Comparison of ENCODE assay signal across 21 cellular contexts in the genomic region with DNA sequence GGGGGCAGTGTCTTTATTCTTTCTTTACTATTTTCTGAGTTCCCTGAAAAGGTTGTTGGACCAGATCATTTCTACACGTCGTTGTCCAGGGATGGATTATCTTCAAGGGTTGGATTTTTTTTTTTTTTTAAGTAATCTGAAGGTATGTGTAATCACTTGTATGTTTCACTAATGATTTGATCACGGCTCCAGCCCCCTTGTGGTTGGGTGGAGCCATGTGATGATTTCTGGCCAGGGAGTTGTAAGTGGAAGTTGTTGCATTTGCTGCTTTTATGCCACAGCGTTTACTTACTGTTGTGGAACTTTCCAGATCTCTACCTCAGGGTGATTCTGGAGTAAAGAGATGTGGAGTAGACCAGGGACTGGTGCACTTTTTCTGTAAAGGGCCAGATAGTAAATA.
DNase-seq lines count a peak whose midpoint lies in the region; ATAC-seq and TF ChIP-seq lines count a peak whose summit lies in the region.
"Had no signal": no experiment of that assay in that cellular context is flagged by ENCODE, and none has a peak within 500 bp of the region (broad histone marks: within the 10 kb centered on the region; RNA-seq: fewer than 3 reads in every experiment).

No MANE protein-coding gene starts in this region.

- ATAC-seq in GM21825 (IDR thresholded peaks at IDR 0.05; ENCODE audit: unreplicated experiment) = no peak
- no peak for ATAC-seq in HG02623 (IDR thresholded peaks at IDR 0.05; ENCODE audit: unreplicated experiment)
- ATAC-seq: natural killer cell, Panc1 had no signal

- peaks cover 38% of the 10 kb centered on the region for H3K4me1 Mint-ChIP-seq in nephron progenitor cell
- H3K4me1 Mint-ChIP-seq: memory B cell, natural killer cell had no signal

- CTCF ChIA-PET in A673 (lab: Charles Lee) = no interaction called here

- H3K27me3 ChIP-seq in A673 (replicated peaks; ENCODE audit: insufficient read depth, low read depth, low read length, poor library complexity) (peaks cover 6% of the 10 kb centered on the region), H7 (ENCODE audit: control insufficient read depth, insufficient read depth, low read length) (no peaks in the 10 kb centered on the region)
- H3K27me3 ChIP-seq: brain microvascular endothelial cell had no signal

- H3K27ac Mint-ChIP-seq in nephron progenitor cell = no peak overlapping the region
- H3K27ac Mint-ChIP-seq: activated T-helper 2 cell treated with anti-CD3 and anti-CD28 coated beads, Interferon-gamma antibody, Interleukin-2, Interleukin-4, amounts not matched to agents 10 μg/mL and 5 μg/mL and 100 μg/mL, durations not matched to agents 14 hours and 24 hours and 36 hours; memory B cell; natural killer cell had no signal

- peaks cover 5% of the 10 kb centered on the region for H3K36me3 Mint-ChIP-seq in nephron progenitor cell (ENCODE audit: low read depth)
- H3K36me3 Mint-ChIP-seq: natural killer cell had no signal

- no peaks in the 10 kb centered on the region for H3K4me1 ChIP-seq in A673 (ENCODE audit: insufficient read depth, low read length, poor library complexity, severe bottlenecking)
- H3K4me1 ChIP-seq: prostate gland had no signal

- intact Hi-C loops in A673 (cut with micrococcal nuclease; ENCODE audit: unreplicated experiment) = no loop called here

- H3K27ac ChIP-seq in A673 (ENCODE audit: low read depth, low read length, poor library complexity, severe bottlenecking) = no peak overlapping the region
- peak overlapping the region; percentile 91 for H3K27ac ChIP-seq in angular gyrus (ENCODE audit: low read depth, low read length)
- H3K27ac ChIP-seq: brain microvascular endothelial cell, KMS-11, prostate gland had no signal

- TF ChIP-seq CTCF in A673 (conservative IDR thresholded peaks at IDR 0.05; ENCODE audit: low read depth, low read length) (0 out of 2 replicates have a peak, but pooled peaks have one; percentile 22), nephron progenitor cell (IDR thresholded peaks at IDR 0.05) (peak; percentile 29)

- no peaks in the 10 kb centered on the region for H3K36me3 ChIP-seq in A673 (ENCODE audit: insufficient read depth, low read length, poor library complexity, severe bottlenecking)
- H3K36me3 ChIP-seq in H7 (replicated peaks; ENCODE audit: control insufficient read depth, insufficient read depth, low read length) = no peaks in the 10 kb centered on the region
- H3K36me3 ChIP-seq: brain microvascular endothelial cell, prostate gland had no signal

- BruUV-seq in A673 (replicated peaks; lab: Mats Ljungman, UMichigan) = no TSS peak

- H3K4me3 Mint-ChIP-seq in nephron progenitor cell = no peak overlapping the region
- H3K4me3 Mint-ChIP-seq: memory B cell, natural killer cell had no signal

- H3K9me3 ChIP-seq in A673 (ENCODE audit: low read depth, low read length, poor library complexity, severe bottlenecking) = no peaks in the 10 kb centered on the region
- H3K9me3 ChIP-seq: prostate gland had no signal

- POLR2A ChIA-PET in A673 (lab: Charles Lee; ENCODE audit: low non-redundant PET) = no interaction called here

- no peak for DNase-seq in A673 (ENCODE audit: low spot score)
- peak; percentile 47 for DNase-seq in H7
- no peak for DNase-seq in nephron progenitor cell
- no peak for DNase-seq in NK-92 treated with Interleukin-12 subunit alpha and Interleukin-12 subunit beta, amount 100 ng/mL, for 24 hours (lab: John Stamatoyannopoulos, UW)
- no peak for DNase-seq in activated T-cell treated with anti-CD3 and anti-CD28 coated beads, Interleukin-2, amount 50 U/mL, for 48 hours
- DNase-seq: ACHN; brain microvascular endothelial cell; cortex of kidney; foreskin fibroblast; natural killer cell; NCI-H774; small intestine; stimulated activated CD4-positive, alpha-beta T cell treated with anti-CD3 and anti-CD28 coated beads, Interleukin-4, amount 100 ng/mL, for 24 hours had no signal

- H3K27me3 Mint-ChIP-seq in nephron progenitor cell (ENCODE audit: low read depth, poor library complexity) = peaks cover 4% of the 10 kb centered on the region

- peaks cover 15% of the 10 kb centered on the region for H3K9me3 Mint-ChIP-seq in nephron progenitor cell
- H3K9me3 Mint-ChIP-seq: activated T-helper 2 cell treated with anti-CD3 and anti-CD28 coated beads, Interferon-gamma antibody, Interleukin-2, Interleukin-4, amounts not matched to agents 10 μg/mL and 5 μg/mL and 100 μg/mL, durations not matched to agents 14 hours and 24 hours and 36 hours had no signal

- H3K4me3 ChIP-seq in A673 (ENCODE audit: low read depth, low read length, poor library complexity, severe bottlenecking) (no peak overlapping the region), H7 (ENCODE audit: insufficient read depth, low read depth, low read length) (no peak overlapping the region)
- H3K4me3 ChIP-seq: prostate gland had no signal
